Comparison of ENCODE assay signal across 1 cellular context in the genomic region with DNA sequence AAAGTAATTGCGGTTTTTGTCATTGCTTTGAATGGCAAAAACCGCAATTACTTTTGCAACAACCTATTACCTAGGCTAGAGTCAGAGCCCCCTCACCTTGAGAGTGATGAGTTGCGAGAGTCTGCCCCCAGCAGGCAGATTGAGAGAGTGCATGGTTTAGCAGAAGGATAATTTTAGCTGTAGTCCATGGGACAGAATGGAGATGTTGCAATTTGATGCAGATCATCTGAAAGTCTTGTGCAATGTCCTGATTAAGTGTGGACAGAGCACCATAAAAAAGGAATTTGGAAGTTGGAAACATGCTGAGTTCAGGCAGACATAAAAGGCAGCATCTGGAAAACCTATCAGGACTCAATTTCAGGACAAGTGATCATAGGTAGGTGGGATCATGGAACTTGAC.
TF ChIP-seq lines count a peak whose summit lies in the region.

No MANE protein-coding gene starts in this region.

TF ChIP-seq in HepG2, 621 proteins besides CTCF, POLR2A, EP300 and RAD21 (continued from another document):
- TF ChIP-seq, protein P1, sequence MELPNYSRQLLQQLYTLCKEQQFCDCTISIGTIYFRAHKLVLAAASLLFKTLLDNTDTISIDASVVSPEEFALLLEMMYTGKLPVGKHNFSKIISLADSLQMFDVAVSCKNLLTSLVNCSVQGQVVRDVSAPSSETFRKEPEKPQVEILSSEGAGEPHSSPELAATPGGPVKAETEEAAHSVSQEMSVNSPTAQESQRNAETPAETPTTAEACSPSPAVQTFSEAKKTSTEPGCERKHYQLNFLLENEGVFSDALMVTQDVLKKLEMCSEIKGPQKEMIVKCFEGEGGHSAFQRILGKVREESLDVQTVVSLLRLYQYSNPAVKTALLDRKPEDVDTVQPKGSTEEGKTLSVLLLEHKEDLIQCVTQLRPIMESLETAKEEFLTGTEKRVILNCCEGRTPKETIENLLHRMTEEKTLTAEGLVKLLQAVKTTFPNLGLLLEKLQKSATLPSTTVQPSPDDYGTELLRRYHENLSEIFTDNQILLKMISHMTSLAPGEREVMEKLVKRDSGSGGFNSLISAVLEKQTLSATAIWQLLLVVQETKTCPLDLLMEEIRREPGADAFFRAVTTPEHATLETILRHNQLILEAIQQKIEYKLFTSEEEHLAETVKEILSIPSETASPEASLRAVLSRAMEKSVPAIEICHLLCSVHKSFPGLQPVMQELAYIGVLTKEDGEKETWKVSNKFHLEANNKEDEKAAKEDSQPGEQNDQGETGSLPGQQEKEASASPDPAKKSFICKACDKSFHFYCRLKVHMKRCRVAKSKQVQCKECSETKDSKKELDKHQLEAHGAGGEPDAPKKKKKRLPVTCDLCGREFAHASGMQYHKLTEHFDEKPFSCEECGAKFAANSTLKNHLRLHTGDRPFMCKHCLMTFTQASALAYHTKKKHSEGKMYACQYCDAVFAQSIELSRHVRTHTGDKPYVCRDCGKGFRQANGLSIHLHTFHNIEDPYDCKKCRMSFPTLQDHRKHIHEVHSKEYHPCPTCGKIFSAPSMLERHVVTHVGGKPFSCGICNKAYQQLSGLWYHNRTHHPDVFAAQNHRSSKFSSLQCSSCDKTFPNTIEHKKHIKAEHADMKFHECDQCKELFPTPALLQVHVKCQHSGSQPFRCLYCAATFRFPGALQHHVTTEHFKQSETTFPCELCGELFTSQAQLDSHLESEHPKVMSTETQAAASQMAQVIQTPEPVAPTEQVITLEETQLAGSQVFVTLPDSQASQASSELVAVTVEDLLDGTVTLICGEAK (IDR thresholded peaks at IDR 0.05) = peak; percentile 33; the same call in 1 of the 2 replicates
- TF ChIP-seq, protein P1 (CRISPR knock-in tag; IDR thresholded peaks at IDR 0.05) = no peak
- TF ChIP-seq CAMTA2 (CRISPR knock-in tag; IDR thresholded peaks at IDR 0.05; ENCODE audit: borderline replicate concordance) (no peak), PCBP2 (optimal IDR thresholded peaks at IDR 0.05; ENCODE audit: low read depth, low read length, poor library complexity, severe bottlenecking) (no peak), CEBPB (IDR thresholded peaks at IDR 0.05; ENCODE audit: borderline replicate concordance, low read depth, low read length) (peak; percentile 87), SAFB2 (CRISPR knock-in tag; IDR thresholded peaks at IDR 0.05; ENCODE audit: borderline replicate concordance, low read depth) (no peak), BRCA1 (CRISPR knock-in tag; IDR thresholded peaks at IDR 0.05) (no peak)
